8 cellular contexts compared by ENCODE assay signal in the genomic region with DNA sequence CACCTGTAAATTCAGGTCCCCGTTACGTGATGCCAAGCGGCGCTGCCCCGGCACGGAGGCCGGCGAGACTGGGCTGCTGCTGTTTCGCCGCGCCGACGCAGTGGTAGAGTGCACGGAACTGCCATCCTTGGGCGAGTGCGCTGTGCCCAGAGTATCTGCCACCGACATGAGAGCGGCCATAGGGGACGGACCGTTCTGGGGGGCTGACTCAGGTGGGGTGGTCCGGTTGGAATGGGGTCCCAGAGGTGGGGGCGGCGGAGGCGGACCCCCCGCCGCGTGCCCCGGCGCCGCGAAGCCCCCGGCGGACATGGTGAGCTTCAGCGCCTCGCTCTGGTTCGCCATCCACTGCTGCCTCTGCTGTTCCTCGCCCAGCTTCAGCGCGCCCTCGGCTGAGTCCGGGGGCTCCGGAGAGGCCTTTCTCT. TPM values are rescaled to one million over a fixed set of nuclear protein-coding genes. Genes with fewer than 3 reads are reported as not detected.
DNase-seq lines count a peak whose midpoint lies in the region; ATAC-seq and TF ChIP-seq lines count a peak whose summit lies in the region.

No MANE protein-coding gene starts in this region.

- peak overlapping the region; percentile 100 for H3K4me2 ChIP-seq in GM23248 (ENCODE audit: unreplicated experiment)

- in situ Hi-C loops in GM23248 (cut with MboI): no loop called here

- peak; percentile 61 for DNase-seq in GM23248
- peak; percentile 46 for DNase-seq in glutamatergic neuron
- DNase-seq in skeletal muscle cell (ENCODE audit: low read depth): no peak
- DNase-seq in NCI-H510A treated with DMSO at 0.1 percent for 48 hours (lab: John Stamatoyannopoulos, UW): no peak

- H3K9me3 Mint-ChIP-seq in glutamatergic neuron (ENCODE audit: unreplicated experiment): peaks cover 20% of the 10 kb centered on the region

- peak overlapping the region; percentile 96 for H3K4me3 ChIP-seq in GM23248
- H3K4me3 ChIP-seq in skeletal muscle cell (ENCODE audit: low read depth, low read length): peak overlapping the region; percentile 87

- H3K4me1 Mint-ChIP-seq in glutamatergic neuron (ENCODE audit: low read depth, unreplicated experiment): peaks cover 37% of the 10 kb centered on the region

- peak overlapping the region; percentile 98 for H3K9ac ChIP-seq in GM23248

- no peaks in the 10 kb centered on the region for H3K9me2 ChIP-seq in GM23248 (ENCODE audit: insufficient read depth)

- H3K27me3 Mint-ChIP-seq in glutamatergic neuron (ENCODE audit: unreplicated experiment): peaks cover 15% of the 10 kb centered on the region

- no peak for ATAC-seq in GM18873 (IDR thresholded peaks at IDR 0.05; ENCODE audit: low FRiP score, unreplicated experiment)
- ATAC-seq in HG02642 (IDR thresholded peaks at IDR 0.05; ENCODE audit: poor library complexity, unreplicated experiment): no peak
- no peak for ATAC-seq in HG02763 (IDR thresholded peaks at IDR 0.05; ENCODE audit: unreplicated experiment)

- H3K9me3 ChIP-seq in GM23248 (ENCODE audit: low read depth): no peaks in the 10 kb centered on the region

- H3K4me3 Mint-ChIP-seq in glutamatergic neuron (ENCODE audit: unreplicated experiment): peak overlapping the region; percentile 84

- peak overlapping the region; percentile 55 for H3K27ac Mint-ChIP-seq in glutamatergic neuron (ENCODE audit: unreplicated experiment)

- H3K79me2 ChIP-seq in GM23248 (ENCODE audit: insufficient read depth): peaks cover 60% of the 10 kb centered on the region

- WGBS in GM23248 (ENCODE audit: low coverage in 1 of 2, low lambda C conversion rate in 2 of 2, missing lambda C conversion rate in 2 of 2), 2 experiments: 1% methylated on average over 28 to 36 of the region's 42 CpGs

- no peak overlapping the region for H2AFZ ChIP-seq in GM23248

- H3K36me3 Mint-ChIP-seq in glutamatergic neuron (ENCODE audit: unreplicated experiment): no peaks in the 10 kb centered on the region

- H3K27me3 ChIP-seq in GM23248 (replicated peaks; ENCODE audit: insufficient read depth): no peaks in the 10 kb centered on the region

- H3K36me3 ChIP-seq in GM23248 (ENCODE audit: low read depth): no peaks in the 10 kb centered on the region; the same call in 1 of the 2 replicates

- H3K27ac ChIP-seq in GM23248: peak overlapping the region; percentile 99
- H3K27ac ChIP-seq in VCaP: peak overlapping the region; percentile 100

- peaks cover 29% of the 10 kb centered on the region for H3K4me1 ChIP-seq in GM23248 (ENCODE audit: insufficient read depth)

- H4K20me1 ChIP-seq in GM23248 (ENCODE audit: insufficient read depth): no peaks in the 10 kb centered on the region

- no peak for TF ChIP-seq CTCF in VCaP (conservative IDR thresholded peaks at IDR 0.05)
- TF ChIP-seq CTCF in glutamatergic neuron (IDR thresholded peaks at IDR 0.05; ENCODE audit: partially characterized antibody, unreplicated experiment): no peak

- H3F3A ChIP-seq in GM23248 (ENCODE audit: insufficient read depth): peaks cover 41% of the 10 kb centered on the region

RNA-seq across cellular contexts. Expression of gene IRF2BPL, which starts 2.8 kb away (rescaled TPM):
- total RNA-seq in GM23248 (2014; rRNA removed; shearing (Covaris generic)): 43.4 and 51.0 TPM in 2 replicates
- 4.8 and 4.9 TPM in 2 replicates for polyA plus RNA-seq in GM23248 (2016; fragmentation: Nextera tagmentation; extraction: Ambion mirVana)
- 23.3 TPM for total RNA-seq in glutamatergic neuron (ENCODE audit: unreplicated experiment)

Comparison
In these comparisons a context has a peak if more than half of its experiments do, and no peak if none do; other contexts are left out.
1. DNase-seq: peak in GM23248 (single experiment) and glutamatergic neuron (single experiment); none in skeletal muscle cell (single experiment) and NCI-H510A treated with DMSO at 0.1 percent for 48 hours (single experiment).